In the genomic region with DNA sequence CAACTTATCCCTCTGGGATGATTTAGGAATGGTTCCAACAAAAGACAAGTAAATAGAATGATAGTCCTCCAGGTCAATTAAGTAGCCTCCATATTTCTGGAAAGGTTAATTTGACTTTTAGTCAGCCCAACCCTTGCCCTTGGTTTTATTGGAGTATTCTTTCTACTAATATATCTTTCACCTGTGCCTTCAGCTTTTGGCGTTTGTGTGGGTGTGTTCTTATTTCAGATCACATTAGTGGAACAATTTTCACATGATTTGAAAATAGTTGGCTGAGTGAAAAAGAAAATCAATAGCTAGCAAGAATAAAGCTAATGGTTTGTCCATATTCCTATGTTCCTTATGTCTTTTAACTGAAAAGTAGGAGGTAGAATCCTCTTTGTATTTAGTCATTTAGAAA, we compare ENCODE assay signal across 27 cellular contexts.
A peak's percentile ranks its signal among the peaks of the same experiment; 100 is the strongest.
DNase-seq lines count a peak whose midpoint lies in the region; ATAC-seq lines count a peak whose summit lies in the region.
"Had no signal": no experiment of that assay in that cellular context is flagged by ENCODE, and none has a peak within 500 bp of the region (broad histone marks: within the 10 kb centered on the region; RNA-seq: fewer than 3 reads in every experiment).

No MANE protein-coding gene starts in this region.

- H3K27ac ChIP-seq in caudate nucleus (ENCODE audit: low read depth, low read length): peak overlapping the region; percentile 8
- H3K27ac ChIP-seq: 22Rv1; A549; BLaER1; BLaER1 treated with 17β-estradiol and CSF1 and Interleukin-3, amounts not matched to agents 10 nM and 100 nM; C4-2B had no signal

- DNase-seq in caudate nucleus (lab: John Stamatoyannopoulos, UW): peak in 3 of 61 donors; percentile 12 to 40 (median 18)
- DNase-seq: 8988T; ACHN; AML-193; BE2C; C1 segment of cervical spinal cord; Caco-2; Calu3; CD4-positive, alpha-beta memory T cell; CD4-positive, alpha-beta T cell; CD4-positive, CD25-positive, alpha-beta regulatory T cell; CD8-positive, alpha-beta memory T cell; CD8-positive, alpha-beta T cell; COR-L47; DMS 273 treated with DMSO at 0.1 percent for 48 hours; DMS153; DMS53; DMS79; DMS79 treated with DMSO at 0.1 percent for 48 hours; DND-41; EL had no signal

- no peak for ATAC-seq in HG03342 (IDR thresholded peaks at IDR 0.05; ENCODE audit: unreplicated experiment)
- ATAC-seq: A549; CD8-positive, alpha-beta T cell had no signal
